ENCODE assay signal across 25 cellular contexts in genomic region chr1:5312870-5313269, GRCh38.
DNase-seq lines count a peak whose midpoint lies in the region; ATAC-seq and TF ChIP-seq lines count a peak whose summit lies in the region.
"Had no signal": no experiment of that assay in that cellular context is flagged by ENCODE, and none has a peak within 500 bp of the region (broad histone marks: within the 10 kb centered on the region; RNA-seq: fewer than 3 reads in every experiment).

No MANE protein-coding gene starts in this region.

- no peaks in the 10 kb centered on the region for H3K9me2 ChIP-seq in PC-3 (replicated peaks; ENCODE audit: low read length)

- no peaks in the 10 kb centered on the region for H3K4me1 Mint-ChIP-seq in activated T-cell treated with anti-CD3 and anti-CD28 coated beads, Interleukin-2, amount 50 U/mL, for 4 hours (ENCODE audit: low read depth)
- no peaks in the 10 kb centered on the region for H3K4me1 Mint-ChIP-seq in stimulated activated naive CD8-positive, alpha-beta T cell treated with anti-CD3 and anti-CD28 coated beads, Interleukin-15, amount 100 ng/mL, for 72 hours
- H3K4me1 Mint-ChIP-seq: CD8-positive, alpha-beta memory T cell; IgD-negative memory B cell had no signal

- H2AFZ ChIP-seq in PC-3 (ENCODE audit: low read length) = no peak overlapping the region
- H2AFZ ChIP-seq: GM23338 had no signal

- H3K4me3 ChIP-seq in PC-3 (ENCODE audit: low read length) = no peak overlapping the region
- H3K4me3 ChIP-seq: GM12878, GM23338, MG63, SK-N-MC had no signal

- no peak overlapping the region for H3K27ac ChIP-seq in PC-3 (ENCODE audit: low read length)
- H3K27ac ChIP-seq: HL-60, SK-N-MC had no signal

- no peaks in the 10 kb centered on the region for H3K9me3 Mint-ChIP-seq in activated T-cell treated with anti-CD3 and anti-CD28 coated beads, Interleukin-2, amount 50 U/mL, for 4 hours
- H3K9me3 Mint-ChIP-seq in stimulated activated naive CD8-positive, alpha-beta T cell treated with anti-CD3 and anti-CD28 coated beads, Interleukin-15, amount 100 ng/mL, for 72 hours = no peaks in the 10 kb centered on the region
- H3K9me3 Mint-ChIP-seq: GM23338 had no signal

- H4K20me1 ChIP-seq in PC-3 (ENCODE audit: low read length) = no peaks in the 10 kb centered on the region

- no TSS peak for BruUV-seq in PC-3 (replicated peaks; lab: Mats Ljungman, UMichigan)

- H3K9me3 ChIP-seq in PC-3 (ENCODE audit: low read length) = no peaks in the 10 kb centered on the region
- H3K9me3 ChIP-seq: MG63 had no signal

- POLR2A ChIA-PET in PC-3 (lab: Charles Lee; ENCODE audit: unreplicated experiment) = no interaction called here

- no peak overlapping the region for H3K27ac Mint-ChIP-seq in stimulated activated naive CD8-positive, alpha-beta T cell treated with anti-CD3 and anti-CD28 coated beads, Interleukin-15, amount 100 ng/mL, for 72 hours
- H3K27ac Mint-ChIP-seq: GM23338, IgD-negative memory B cell had no signal

- peaks cover 2% of the 10 kb centered on the region for H3K27me3 Mint-ChIP-seq in activated T-cell treated with anti-CD3 and anti-CD28 coated beads, Interleukin-2, amount 50 U/mL, for 4 hours (ENCODE audit: low read depth)
- no peaks in the 10 kb centered on the region for H3K27me3 Mint-ChIP-seq in stimulated activated naive CD8-positive, alpha-beta T cell treated with anti-CD3 and anti-CD28 coated beads, Interleukin-15, amount 100 ng/mL, for 72 hours
- H3K27me3 Mint-ChIP-seq: IgD-negative memory B cell had no signal

- H3K27me3 ChIP-seq in PC-3 (ENCODE audit: low read length) = peaks cover 50% of the 10 kb centered on the region
- H3K27me3 ChIP-seq: MG63 had no signal

- ATAC-seq in PC-3 = peak; percentile 59
- ATAC-seq in activated T-cell treated with anti-CD3 and anti-CD28 coated beads, Interleukin-2, amount 50 U/mL, for 4 hours = no peak
- ATAC-seq in stimulated activated naive CD8-positive, alpha-beta T cell treated with anti-CD3 and anti-CD28 coated beads, Interleukin-15, amount 100 ng/mL, for 72 hours = no peak
- ATAC-seq: GM12878, HCT116 had no signal

- no peak overlapping the region for H3K4me2 ChIP-seq in PC-3 (ENCODE audit: low read length)
- H3K4me2 ChIP-seq: GM23338 had no signal

- no peaks in the 10 kb centered on the region for H3K36me3 Mint-ChIP-seq in activated T-cell treated with anti-CD3 and anti-CD28 coated beads, Interleukin-2, amount 50 U/mL, for 4 hours (ENCODE audit: insufficient read depth)
- H3K36me3 Mint-ChIP-seq: CD8-positive, alpha-beta memory T cell; IgD-negative memory B cell had no signal

- no peaks in the 10 kb centered on the region for H3K4me1 ChIP-seq in PC-3 (ENCODE audit: insufficient read depth, low read length)

- H3F3A ChIP-seq in PC-3 (ENCODE audit: low read length, unreplicated experiment) = no peaks in the 10 kb centered on the region

- CTCF ChIA-PET in PC-3 (lab: Charles Lee) = no interaction called here

- no peak overlapping the region for H3K4me3 Mint-ChIP-seq in activated T-cell treated with anti-CD3 and anti-CD28 coated beads, Interleukin-2, amount 50 U/mL, for 4 hours
- no peak overlapping the region for H3K4me3 Mint-ChIP-seq in stimulated activated naive CD8-positive, alpha-beta T cell treated with anti-CD3 and anti-CD28 coated beads, Interleukin-15, amount 100 ng/mL, for 72 hours
- H3K4me3 Mint-ChIP-seq: CD8-positive, alpha-beta memory T cell; GM23338; IgD-negative memory B cell had no signal

- no peak overlapping the region for H3K9ac ChIP-seq in PC-3 (ENCODE audit: low read length)

- H3K36me3 ChIP-seq in PC-3 (ENCODE audit: low read depth, low read length) = no peaks in the 10 kb centered on the region
- H3K36me3 ChIP-seq: MG63 had no signal

- H3K79me2 ChIP-seq in PC-3 (ENCODE audit: low read length) = no peaks in the 10 kb centered on the region

- intact Hi-C loops in PC-3 (cut with micrococcal nuclease) = no loop called here

- DNase-seq in NCI-H748 (lab: John Stamatoyannopoulos, UW; ENCODE audit: unreplicated experiment) = peak; percentile 40
- DNase-seq in NCI-H748 treated with DMSO at 0.1 percent for 48 hours (lab: John Stamatoyannopoulos, UW) = no peak
- peak; percentile 10 for DNase-seq in PC-3
- DNase-seq in mesenteric fat pad (ENCODE audit: low spot score) = peak; percentile 68
- no peak for DNase-seq in activated T-cell treated with anti-CD3 and anti-CD28 coated beads, Interleukin-2, amount 50 U/mL, for 4 hours
- DNase-seq in HUDEP-2 (lab: John Stamatoyannopoulos, UW; ENCODE audit: unreplicated experiment in 76 of 76) = no peak
- no peak for DNase-seq in stimulated activated naive CD8-positive, alpha-beta T cell treated with anti-CD3 and anti-CD28 coated beads, Interleukin-15, amount 100 ng/mL, for 72 hours
- DNase-seq: C1 segment of cervical spinal cord; CD8-positive, alpha-beta memory T cell; EL; Karpas-422; MG63; NCI-H1048; NCI-H146; NCI-H2081; NCI-H226; NCI-H69; OCI-M1; SHP77 had no signal

- no peak for TF ChIP-seq CTCF in PC-3 (conservative IDR thresholded peaks at IDR 0.05; ENCODE audit: low read depth, low read length)

Comparison
In these comparisons a context has a peak if more than half of its experiments do, and no peak if none do; other contexts are left out.
1. DNase-seq: peak in NCI-H748 (single experiment), PC-3 (single experiment) and mesenteric fat pad (single experiment); none in NCI-H748 treated with DMSO at 0.1 percent for 48 hours (single experiment), activated T-cell treated with anti-CD3 and anti-CD28 coated beads, Interleukin-2, amount 50 U/mL, for 4 hours (single experiment), HUDEP-2 (0 of 76) and stimulated activated naive CD8-positive, alpha-beta T cell treated with anti-CD3 and anti-CD28 coated beads, Interleukin-15, amount 100 ng/mL, for 72 hours (0 of 2).